Comparison of ENCODE assay signal across 1 cellular context in the genomic region with DNA sequence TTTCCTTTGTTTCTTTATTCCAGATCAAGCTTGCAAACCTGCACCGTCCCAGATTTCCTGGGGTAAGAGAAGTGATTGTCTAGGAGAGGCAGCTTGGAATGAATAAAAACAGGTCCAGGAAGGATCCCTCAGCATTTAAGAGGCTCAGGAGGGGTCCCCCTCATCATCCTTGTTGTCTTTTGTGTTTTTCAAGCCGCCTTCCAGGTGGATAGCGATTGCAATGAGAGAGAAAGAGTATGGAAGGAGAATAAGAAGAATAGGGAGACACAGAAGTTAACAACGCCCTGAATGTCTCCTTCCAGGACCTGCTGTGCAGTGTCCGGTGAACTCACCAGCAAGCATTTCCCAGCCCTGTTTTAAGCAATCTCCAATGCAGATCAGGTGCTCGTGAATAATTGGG.
TF ChIP-seq lines count a peak whose summit lies in the region.

No MANE protein-coding gene starts in this region.

TF ChIP-seq in H1, 55 proteins besides CTCF, POLR2A, EP300 and RAD21:
- TF ChIP-seq SRF (IDR thresholded peaks at IDR 0.05; ENCODE audit: low read depth, low read length) (no peak), CREB1 (IDR thresholded peaks at IDR 0.05) (no peak), TBP (IDR thresholded peaks at IDR 0.05; ENCODE audit: low read depth, low read length) (no peak), GTF2F1 (IDR thresholded peaks at IDR 0.05; ENCODE audit: borderline replicate concordance, low read depth, low read length) (no peak), SIX5 (IDR thresholded peaks at IDR 0.05; ENCODE audit: low read depth, low read length) (no peak), YY1 (IDR thresholded peaks at IDR 0.05; ENCODE audit: low read depth, low read length) (no peak), CTBP2 (IDR thresholded peaks at IDR 0.05; ENCODE audit: borderline replicate concordance, insufficient read depth, insufficient read length, low read length) (no peak), HDAC2 (IDR thresholded peaks at IDR 0.05; ENCODE audit: borderline replicate concordance in 1 of 2, low read depth in 2 of 2, low read length in 2 of 2) (no peak), TCF12 (IDR thresholded peaks at IDR 0.05; ENCODE audit: low read depth, low read length) (no peak), POU5F1 (IDR thresholded peaks at IDR 0.05; ENCODE audit: low read depth, low read length) (no peak), TAF7 (optimal IDR thresholded peaks at IDR 0.05; ENCODE audit: borderline replicate concordance, low read depth, low read length) (no peak), BRCA1 (IDR thresholded peaks at IDR 0.05; ENCODE audit: low read depth, low read length) (no peak), SIRT6 (IDR thresholded peaks at IDR 0.05; ENCODE audit: low read length) (no peak), SIN3A (conservative IDR thresholded peaks at IDR 0.05 in 1 of 2, IDR thresholded peaks at IDR 0.05 in 1 of 2; ENCODE audit: low read depth in 1 of 2, low read length in 2 of 2) (no peak), FOSL1 (IDR thresholded peaks at IDR 0.05; ENCODE audit: insufficient read depth, low read depth, low read length) (no peak)
